11 cellular contexts compared by ENCODE assay signal in genomic region chr5:123429993-123430392, GRCh38. TPM values are rescaled to one million over a fixed set of nuclear protein-coding genes. Genes with fewer than 3 reads are reported as not detected.
DNase-seq lines count a peak whose midpoint lies in the region; ATAC-seq, FAIRE-seq and TF ChIP-seq lines count a peak whose summit lies in the region.
"Had no signal": no experiment of that assay in that cellular context is flagged by ENCODE, and none has a peak within 500 bp of the region (broad histone marks: within the 10 kb centered on the region; RNA-seq: fewer than 3 reads in every experiment).

No MANE protein-coding gene starts in this region.

- dilution Hi-C loops in keratinocyte (cut with MboI; ENCODE audit: extremely low pct_ligation_motif_present, low sequenced_read_pairs): no loop called here

- ATAC-seq in HCT116: no peak
- ATAC-seq in CD8-positive, alpha-beta T cell: no peak

- H3K27ac ChIP-seq in HCT116 (ENCODE audit: low read depth, low read length): no peak overlapping the region
- peak overlapping the region; percentile 79 for H3K27ac ChIP-seq in keratinocyte (ENCODE audit: control insufficient read depth, insufficient read depth, low read length)
- H3K27ac ChIP-seq in CD8-positive, alpha-beta T cell (ENCODE audit: low read depth, low read length): no peak overlapping the region

- no peak overlapping the region for H3K9ac ChIP-seq in HCT116 (ENCODE audit: low read length)
- H3K9ac ChIP-seq in keratinocyte (ENCODE audit: control insufficient read depth, extremely low read depth, insufficient read depth, low read length): peak overlapping the region; percentile 31

- no peaks in the 10 kb centered on the region for H3K9me2 ChIP-seq in HCT116 (ENCODE audit: insufficient read depth)

- intact Hi-C loops in HCT116 (cut with micrococcal nuclease): no loop called here
- intact Hi-C loops in CD8-positive, alpha-beta T cell (cut with DNase I, micrococcal nuclease): loop anchor here in 1 of 2 experiments (10.0 kb wide), 1 partner anchor 585 kb away; the partner anchor contains the start of gene SNX24

- no peak overlapping the region for H3K4me3 ChIP-seq in HCT116 (replicated peaks in 1 of 2; ENCODE audit: low read depth in 1 of 2, low read length in 2 of 2)
- peak overlapping the region in 1 of 3 experiments; percentile 9 for H3K4me3 ChIP-seq in keratinocyte (ENCODE audit: control insufficient read depth in 2 of 3, extremely low read depth in 1 of 3, insufficient read depth in 2 of 3, low read depth in 1 of 3, low read length in 3 of 3)
- no peak overlapping the region for H3K4me3 ChIP-seq in CD8-positive, alpha-beta T cell (ENCODE audit: low read depth, low read length)

- no peak overlapping the region for H2AFZ ChIP-seq in HCT116 (ENCODE audit: low read depth, low read length, poor library complexity, severe bottlenecking)
- H2AFZ ChIP-seq in keratinocyte (ENCODE audit: control insufficient read depth, low read length): no peak overlapping the region

- TF ChIP-seq RAD21 in HCT116 (IDR thresholded peaks at IDR 0.05; ENCODE audit: low read depth): no peak

- peaks cover 3% of the 10 kb centered on the region for H3K27me3 Mint-ChIP-seq in CD8-positive, alpha-beta T cell (ENCODE audit: low read depth)
- H3K27me3 Mint-ChIP-seq: dendritic cell treated with granulocyte-macrophage colony-stimulating factor and Interleukin-4, amounts not matched to agents 40 ng/mL and 50 ng/mL, for 4 days had no signal

- H3K4me3 Mint-ChIP-seq in CD8-positive, alpha-beta T cell: no peak overlapping the region
- H3K4me3 Mint-ChIP-seq: activated B cell treated with CpG ODN at 0.5 μM for 24 hours; dendritic cell treated with granulocyte-macrophage colony-stimulating factor and Interleukin-4, amounts not matched to agents 40 ng/mL and 50 ng/mL, for 4 days had no signal

- TF ChIP-seq CTCF in HCT116 (IDR thresholded peaks at IDR 0.05 in 2 of 3, conservative IDR thresholded peaks at IDR 0.05 in 1 of 3; ENCODE audit: borderline replicate concordance in 1 of 3, insufficient read depth in 1 of 3, low read depth in 2 of 3, low read length in 2 of 3): no peak
- TF ChIP-seq CTCF in keratinocyte (optimal IDR thresholded peaks at IDR 0.05 in 1 of 3, IDR thresholded peaks at IDR 0.05 in 1 of 3, conservative IDR thresholded peaks at IDR 0.05 in 1 of 3; ENCODE audit: extremely low read depth in 1 of 3, insufficient read depth in 2 of 3, low read length in 3 of 3): no peak
- TF ChIP-seq CTCF in CD8-positive, alpha-beta T cell (IDR thresholded peaks at IDR 0.05): no peak

- no peaks in the 10 kb centered on the region for H4K20me1 ChIP-seq in HCT116 (ENCODE audit: insufficient read depth)
- H4K20me1 ChIP-seq in keratinocyte (ENCODE audit: control insufficient read depth, extremely low read depth, insufficient read depth, low read length): no peaks in the 10 kb centered on the region

- BruUV-seq in HCT116 (replicated peaks; lab: Mats Ljungman, UMichigan): no TSS peak

- H3K9me3 ChIP-seq in HCT116 (ENCODE audit: control insufficient read depth in 1 of 2, insufficient read depth in 1 of 2, low read depth in 1 of 2, low read length in 2 of 2): no peaks in the 10 kb centered on the region
- peaks cover 2% of the 10 kb centered on the region for H3K9me3 ChIP-seq in keratinocyte (ENCODE audit: control insufficient read depth, low read depth, low read length)
- H3K9me3 ChIP-seq in CD8-positive, alpha-beta T cell (ENCODE audit: low read length): no peaks in the 10 kb centered on the region

- H3K4me1 ChIP-seq in HCT116 (ENCODE audit: control insufficient read depth in 1 of 2, insufficient read depth in 2 of 2, low read length in 2 of 2) (no peaks in the 10 kb centered on the region), keratinocyte (ENCODE audit: control insufficient read depth, extremely low read depth, insufficient read depth, low read length) (peaks cover 14% of the 10 kb centered on the region)
- H3K4me1 ChIP-seq in CD8-positive, alpha-beta T cell (ENCODE audit: insufficient read depth, low read length): no peaks in the 10 kb centered on the region

- FAIRE-seq in keratinocyte (lab: Jason Lieb, UNC): peak; percentile 91

- no peaks in the 10 kb centered on the region for H3K36me3 ChIP-seq in HCT116 (ENCODE audit: control insufficient read depth in 1 of 2, insufficient read depth in 2 of 2, low read length in 2 of 2)
- H3K36me3 ChIP-seq in keratinocyte (ENCODE audit: control insufficient read depth in 2 of 2, extremely low read depth in 1 of 2, insufficient read depth in 2 of 2, low read length in 2 of 2): no peaks in the 10 kb centered on the region
- H3K36me3 ChIP-seq in CD8-positive, alpha-beta T cell (ENCODE audit: insufficient read depth, low read length): no peaks in the 10 kb centered on the region

- no peak overlapping the region for H3K27ac Mint-ChIP-seq in CD8-positive, alpha-beta T cell
- H3K27ac Mint-ChIP-seq: activated B cell treated with CpG ODN at 0.5 μM for 24 hours had no signal

- TF ChIP-seq POLR2A in HCT116 (IDR thresholded peaks at IDR 0.05; ENCODE audit: borderline replicate concordance, extremely low read depth, insufficient read depth, insufficient read length): no peak

- H3K9me1 ChIP-seq in keratinocyte (ENCODE audit: control insufficient read depth, extremely low read depth, insufficient read depth, low read length): no peaks in the 10 kb centered on the region

- POLR2A ChIA-PET in HCT116 (lab: Charles Lee): no interaction called here
- POLR2A ChIA-PET in CD8-positive, alpha-beta T cell (lab: Charles Lee): no interaction called here

- no peaks in the 10 kb centered on the region for H3K27me3 ChIP-seq in HCT116 (ENCODE audit: insufficient read depth, low read length)
- H3K27me3 ChIP-seq in keratinocyte (ENCODE audit: control insufficient read depth, extremely low read depth, insufficient read depth, low read length): no peaks in the 10 kb centered on the region
- no peaks in the 10 kb centered on the region for H3K27me3 ChIP-seq in CD8-positive, alpha-beta T cell (ENCODE audit: insufficient read depth, low read length)

- H3K79me2 ChIP-seq in HCT116 (ENCODE audit: insufficient read depth, low read length): no peaks in the 10 kb centered on the region
- H3K79me2 ChIP-seq in keratinocyte (ENCODE audit: control insufficient read depth, insufficient read depth, low read length): no peaks in the 10 kb centered on the region

- no peaks in the 10 kb centered on the region for H3K9me3 Mint-ChIP-seq in CD8-positive, alpha-beta T cell
- H3K9me3 Mint-ChIP-seq: dendritic cell treated with granulocyte-macrophage colony-stimulating factor and Interleukin-4, amounts not matched to agents 40 ng/mL and 50 ng/mL, for 4 days had no signal

- DNase-seq in AG08396 (ENCODE audit: low spot score) (peak; percentile 54), HCT116 (ENCODE audit: low read depth, low spot score) (peak; percentile 23), SW480 (ENCODE audit: low spot score) (peak; percentile 32), keratinocyte (ENCODE audit: low read depth, low spot score) (peak; percentile 63), NCI-H2107 (lab: John Stamatoyannopoulos, UW) (no peak), DMS153 (lab: John Stamatoyannopoulos, UW) (no peak)
- DNase-seq in stimulated activated CD4-positive, alpha-beta T cell treated with anti-CD3 and anti-CD28 coated beads, Interleukin-1b, Interleukin-23, amount 100 ng/mL, for 48 hours: no peak
- DNase-seq in CD8-positive, alpha-beta T cell: no peak
- DNase-seq: activated B cell treated with CpG ODN at 0.5 μM for 24 hours, NCI-H1105 had no signal

- H3K36me3 Mint-ChIP-seq in CD8-positive, alpha-beta T cell: no peaks in the 10 kb centered on the region

- peaks cover 2% of the 10 kb centered on the region for H3K4me1 Mint-ChIP-seq in CD8-positive, alpha-beta T cell (ENCODE audit: low read depth)

- CTCF ChIA-PET in HCT116 (lab: Charles Lee): no interaction called here
- CTCF ChIA-PET in CD8-positive, alpha-beta T cell (lab: Charles Lee): no interaction called here

- RAD21 ChIA-PET in HCT116 (lab: Charles Lee; ENCODE audit: low non-redundant PET in 1 of 2, low total read pairs in 2 of 2, uncharacterized antibody in 2 of 2, unreplicated experiment in 2 of 2): no interaction called here

- no peak overlapping the region for H3K4me2 ChIP-seq in HCT116 (ENCODE audit: low read length)
- H3K4me2 ChIP-seq in keratinocyte (ENCODE audit: control insufficient read depth, extremely low read depth, insufficient read depth, low read depth, low read length): peak overlapping the region; percentile 57

TF ChIP-seq in HCT116, 20 proteins besides CTCF, POLR2A, EP300 and RAD21 (continues in another document):
- TF ChIP-seq EGR1 (IDR thresholded peaks at IDR 0.05; ENCODE audit: low read depth): no peak
- no peak for TF ChIP-seq ZFX (IDR thresholded peaks at IDR 0.05)
- no peak for TF ChIP-seq ZBTB33 (IDR thresholded peaks at IDR 0.05; ENCODE audit: extremely low read depth, insufficient replicate concordance, low read length)
- TF ChIP-seq ELF1 (IDR thresholded peaks at IDR 0.05; ENCODE audit: borderline replicate concordance, low read depth): no peak
- no peak for TF ChIP-seq ZNF274 (IDR thresholded peaks at IDR 0.05; ENCODE audit: low read depth, low read length)
- TF ChIP-seq POLR2AphosphoS5 (IDR thresholded peaks at IDR 0.05; ENCODE audit: low read depth, low read length): no peak
- peak; percentile 51 for TF ChIP-seq FOSL1 (IDR thresholded peaks at IDR 0.05; ENCODE audit: low read depth)

RNA-seq across cellular contexts. Expression of gene CEP120, which starts 6.8 kb away (rescaled TPM):
- total RNA-seq in HCT116 (2021; ENCODE audit: unreplicated experiment): 30.2 TPM
- polyA plus RNA-seq in HCT116 (2012): 15.6 TPM in 2 replicates
- 8.4 to 11.7 TPM (median 10.8 TPM) in 3 replicates for polyA plus RNA-seq in keratinocyte
- 8.2 TPM for polyA plus RNA-seq in keratinocyte (2011; ENCODE audit: low read depth)
- polyA plus RNA-seq in keratinocyte (2011; cell fraction: cytosol; rRNA removed): 4.1 and 13.0 TPM in 2 replicates
- polyA plus RNA-seq in keratinocyte (2011; cell fraction: nucleus; rRNA removed): 14.0 and 15.1 TPM in 2 replicates
- 4.2 and 4.8 TPM in 2 replicates for polyA plus RNA-seq in keratinocyte (2012; ENCODE audit: low replicate concordance)
- 10.7 to 41.6 TPM (median 35.3 TPM) in 3 replicates for polyA minus RNA-seq in keratinocyte
- polyA minus RNA-seq in keratinocyte (2011; cell fraction: cytosol; rRNA and poly(A)+ RNA removed): 11.1 TPM
- 13.7 and 29.1 TPM in 2 replicates for polyA minus RNA-seq in keratinocyte (2011; cell fraction: nucleus; rRNA and poly(A)+ RNA removed)
- total RNA-seq in CD8-positive, alpha-beta T cell: 10 to 100 TPM; 63.6 to 69.1 TPM

Comparison
In these comparisons a context has a peak if more than half of its experiments do, and no peak if none do; other contexts are left out.
1. DNase-seq: peak in AG08396 (single experiment), HCT116 (single experiment), SW480 (single experiment) and keratinocyte (single experiment); none in stimulated activated CD4-positive, alpha-beta T cell treated with anti-CD3 and anti-CD28 coated beads, Interleukin-1b, Interleukin-23, amount 100 ng/mL, for 48 hours (single experiment), NCI-H2107 (single experiment), CD8-positive, alpha-beta T cell (0 of 7) and DMS153 (single experiment).